21 cellular contexts compared by ENCODE assay signal in the genomic region with DNA sequence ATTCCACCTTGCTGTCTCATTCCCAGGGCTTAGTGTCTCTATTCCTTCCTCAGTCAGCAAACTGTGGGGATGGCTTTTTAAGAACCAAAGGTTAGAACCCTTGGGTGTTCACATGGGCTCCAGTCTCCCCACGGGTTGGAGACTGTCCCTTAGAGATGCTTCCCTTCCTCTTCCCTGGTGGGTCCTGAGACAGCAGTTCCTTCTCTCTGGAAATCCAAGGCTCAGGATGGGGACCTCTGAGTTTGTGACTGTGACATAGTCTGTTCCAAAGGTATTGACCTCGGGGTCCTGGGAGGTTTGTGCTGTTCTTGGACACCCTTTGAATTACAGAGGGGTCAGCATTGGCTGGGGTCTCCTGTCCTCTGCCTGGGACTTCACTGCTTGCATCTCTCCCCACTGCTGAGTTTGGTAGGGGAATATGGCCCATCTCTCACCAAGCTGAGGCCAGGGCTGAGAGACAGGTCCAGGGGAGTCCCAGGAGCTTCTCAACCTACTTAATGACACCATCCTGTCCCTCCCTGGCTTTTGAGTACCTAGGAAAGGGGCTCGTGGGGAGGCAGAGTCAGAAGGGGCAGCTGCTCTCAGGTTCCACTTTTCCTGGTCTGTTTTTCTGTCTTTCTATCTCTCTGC. TPM values are rescaled to one million over a fixed set of nuclear protein-coding genes. Genes with fewer than 3 reads are reported as not detected.
DNase-seq lines count a peak whose midpoint lies in the region; ATAC-seq and TF ChIP-seq lines count a peak whose summit lies in the region.
"Had no signal": no experiment of that assay in that cellular context is flagged by ENCODE, and none has a peak within 500 bp of the region (broad histone marks: within the 10 kb centered on the region; RNA-seq: fewer than 3 reads in every experiment).

No MANE protein-coding gene starts in this region.

- H3K4me3 Mint-ChIP-seq in activated naive CD4-positive, alpha-beta T cell treated with anti-CD3 and anti-CD28 coated beads, Interleukin-2, amount 10 ng/mL, durations not matched to agents 7 days and 5 days: no peak overlapping the region
- H3K4me3 Mint-ChIP-seq in WTC11: peak overlapping the region; percentile 92
- peak overlapping the region; percentile 84 for H3K4me3 Mint-ChIP-seq in type B pancreatic cell
- H3K4me3 Mint-ChIP-seq: activated naive CD8-positive, alpha-beta T cell treated with anti-CD3 and anti-CD28 coated beads for 36 hours; HFFc6 had no signal

- H3K27me3 Mint-ChIP-seq in activated naive CD4-positive, alpha-beta T cell treated with anti-CD3 and anti-CD28 coated beads, Interleukin-2, amount 10 ng/mL, durations not matched to agents 7 days and 5 days: peaks cover 17% of the 10 kb centered on the region
- H3K27me3 Mint-ChIP-seq in WTC11 (ENCODE audit: low read depth) (peaks cover 28% of the 10 kb centered on the region), type B pancreatic cell (peaks cover 28% of the 10 kb centered on the region)

- no peak for ATAC-seq in WTC11
- ATAC-seq: esophagus mucosa; left ventricle myocardium superior; right lobe of liver; stimulated activated naive CD8-positive, alpha-beta T cell treated with anti-CD3 and anti-CD28 coated beads, Interleukin-15, amount 100 ng/mL, for 72 hours had no signal

- peaks cover 13% of the 10 kb centered on the region for H3K36me3 Mint-ChIP-seq in activated naive CD4-positive, alpha-beta T cell treated with anti-CD3 and anti-CD28 coated beads, Interleukin-2, amount 10 ng/mL, durations not matched to agents 7 days and 5 days
- no peaks in the 10 kb centered on the region for H3K36me3 Mint-ChIP-seq in WTC11
- no peaks in the 10 kb centered on the region for H3K36me3 Mint-ChIP-seq in type B pancreatic cell

- no peaks in the 10 kb centered on the region for H3K9me3 Mint-ChIP-seq in activated naive CD4-positive, alpha-beta T cell treated with anti-CD3 and anti-CD28 coated beads, Interleukin-2, amount 10 ng/mL, durations not matched to agents 7 days and 5 days
- H3K9me3 Mint-ChIP-seq in WTC11 (no peaks in the 10 kb centered on the region), type B pancreatic cell (no peaks in the 10 kb centered on the region)
- H3K9me3 Mint-ChIP-seq: HFFc6; stimulated activated naive CD8-positive, alpha-beta T cell treated with anti-CD3 and anti-CD28 coated beads, Interleukin-15, amount 100 ng/mL, for 72 hours had no signal

- peak; percentile 16 for DNase-seq in activated naive CD4-positive, alpha-beta T cell treated with anti-CD3 and anti-CD28 coated beads, Interleukin-2, amount 10 ng/mL, durations not matched to agents 7 days and 5 days
- DNase-seq in activated naive CD4-positive, alpha-beta T cell treated with anti-CD3 and anti-CD28 coated beads, Interleukin-2, amount 50 U/mL, for 16 hours: no peak
- peak; percentile 3 for DNase-seq in WTC11 (ENCODE audit: low spot score)
- DNase-seq in mesenteric fat pad (ENCODE audit: low spot score): peak; percentile 35
- DNase-seq in type B pancreatic cell (ENCODE audit: extremely low spot score, unreplicated experiment): no peak
- no peak for DNase-seq in glomerular visceral epithelial cell (ENCODE audit: extremely low spot score)
- DNase-seq in DMS 273 (lab: John Stamatoyannopoulos, UW; ENCODE audit: unreplicated experiment): no peak
- DNase-seq in NCI-H2081 (lab: John Stamatoyannopoulos, UW): no peak
- DNase-seq: activated CD4-positive, alpha-beta T cell treated with anti-CD3 and anti-CD28 coated beads, Interleukin-2, amount 50 U/mL, for 1 hour; activated naive CD8-positive, alpha-beta T cell treated with anti-CD3 and anti-CD28 coated beads for 36 hours; activated T-cell treated with anti-CD3 and anti-CD28 coated beads, Interleukin-2, amount 50 U/mL, for 48 hours; brain microvascular endothelial cell; dermis blood vessel endothelial cell; HFFc6; left ventricle myocardium superior; stimulated activated CD4-positive, alpha-beta T cell treated with anti-CD3 and anti-CD28 coated beads, Interleukin-1b, Interleukin-23, amount 100 ng/mL, for 48 hours; stimulated activated naive CD8-positive, alpha-beta T cell treated with anti-CD3 and anti-CD28 coated beads, Interleukin-15, amount 100 ng/mL, for 72 hours had no signal

- CTCF ChIA-PET in activated naive CD4-positive, alpha-beta T cell treated with anti-CD3 and anti-CD28 coated beads, Interleukin-2, amount 10 ng/mL, durations not matched to agents 7 days and 5 days (lab: Charles Lee): no interaction called here
- CTCF ChIA-PET in WTC11 (lab: Charles Lee): interaction anchor here (1.5 to 9.3 kb wide), 4 partner anchors 11 to 274 kb away, joined by 3 to 139 read pairs (median 20); no protein-coding TSS in a partner anchor

- TF ChIP-seq CTCF in WTC11 (IDR thresholded peaks at IDR 0.05) (no peak), type B pancreatic cell (conservative IDR thresholded peaks at IDR 0.05) (no peak)

- peak overlapping the region; percentile 39 for H3K27ac Mint-ChIP-seq in activated naive CD4-positive, alpha-beta T cell treated with anti-CD3 and anti-CD28 coated beads, Interleukin-2, amount 10 ng/mL, durations not matched to agents 7 days and 5 days
- H3K27ac Mint-ChIP-seq in WTC11 (no peak overlapping the region), type B pancreatic cell (no peak overlapping the region)
- H3K27ac Mint-ChIP-seq: activated naive CD8-positive, alpha-beta T cell treated with anti-CD3 and anti-CD28 coated beads for 36 hours; HFFc6 had no signal

- POLR2A ChIA-PET in WTC11 (lab: Charles Lee): no interaction called here

- no peaks in the 10 kb centered on the region for H3K4me1 Mint-ChIP-seq in activated naive CD4-positive, alpha-beta T cell treated with anti-CD3 and anti-CD28 coated beads, Interleukin-2, amount 10 ng/mL, durations not matched to agents 7 days and 5 days
- H3K4me1 Mint-ChIP-seq in WTC11: peaks cover 24% of the 10 kb centered on the region
- H3K4me1 Mint-ChIP-seq in type B pancreatic cell (ENCODE audit: unreplicated experiment): no peaks in the 10 kb centered on the region

TF ChIP-seq in WTC11, 78 proteins besides CTCF, POLR2A, EP300 and RAD21:
- TF ChIP-seq, protein P1, sequence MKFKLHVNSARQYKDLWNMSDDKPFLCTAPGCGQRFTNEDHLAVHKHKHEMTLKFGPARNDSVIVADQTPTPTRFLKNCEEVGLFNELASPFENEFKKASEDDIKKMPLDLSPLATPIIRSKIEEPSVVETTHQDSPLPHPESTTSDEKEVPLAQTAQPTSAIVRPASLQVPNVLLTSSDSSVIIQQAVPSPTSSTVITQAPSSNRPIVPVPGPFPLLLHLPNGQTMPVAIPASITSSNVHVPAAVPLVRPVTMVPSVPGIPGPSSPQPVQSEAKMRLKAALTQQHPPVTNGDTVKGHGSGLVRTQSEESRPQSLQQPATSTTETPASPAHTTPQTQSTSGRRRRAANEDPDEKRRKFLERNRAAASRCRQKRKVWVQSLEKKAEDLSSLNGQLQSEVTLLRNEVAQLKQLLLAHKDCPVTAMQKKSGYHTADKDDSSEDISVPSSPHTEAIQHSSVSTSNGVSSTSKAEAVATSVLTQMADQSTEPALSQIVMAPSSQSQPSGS (CRISPR knock-in tag; IDR thresholded peaks at IDR 0.05; ENCODE audit: borderline replicate concordance, low read depth): no peak
- no peak for TF ChIP-seq SOX15 (CRISPR knock-in tag; IDR thresholded peaks at IDR 0.05)

RNA-seq across cellular contexts. Expression of a gene that starts 1.5 kb away (rescaled TPM):
- total RNA-seq in WTC11 (2021) (2.8 to 4.1 TPM (median 3.7 TPM) in 3 replicates), mesenteric fat pad (0.22 TPM), type B pancreatic cell (ENCODE audit: low replicate concordance) (0.29 and 0.58 TPM in 2 replicates)
- total RNA-seq: G401, LHCN-M2 had no signal

RNA-seq across cellular contexts. Expression of a gene that starts 37.3 kb away (rescaled TPM):
- total RNA-seq in WTC11 (2021) (11.8 to 17.5 TPM (median 17.5 TPM) in 3 replicates), mesenteric fat pad (35.4 TPM), type B pancreatic cell (ENCODE audit: low replicate concordance) (43.8 and 50.0 TPM in 2 replicates)

Comparison
In these comparisons a context has a peak if more than half of its experiments do, and no peak if none do; other contexts are left out.
1. DNase-seq: peak in activated naive CD4-positive, alpha-beta T cell treated with anti-CD3 and anti-CD28 coated beads, Interleukin-2, amount 10 ng/mL, durations not matched to agents 7 days and 5 days (single experiment), WTC11 (single experiment) and mesenteric fat pad (single experiment); none in activated naive CD4-positive, alpha-beta T cell treated with anti-CD3 and anti-CD28 coated beads, Interleukin-2, amount 50 U/mL, for 16 hours (single experiment), type B pancreatic cell (single experiment), glomerular visceral epithelial cell (single experiment), DMS 273 (single experiment) and NCI-H2081 (0 of 2).